ENCODE assay signal across 23 cellular contexts in the genomic region with DNA sequence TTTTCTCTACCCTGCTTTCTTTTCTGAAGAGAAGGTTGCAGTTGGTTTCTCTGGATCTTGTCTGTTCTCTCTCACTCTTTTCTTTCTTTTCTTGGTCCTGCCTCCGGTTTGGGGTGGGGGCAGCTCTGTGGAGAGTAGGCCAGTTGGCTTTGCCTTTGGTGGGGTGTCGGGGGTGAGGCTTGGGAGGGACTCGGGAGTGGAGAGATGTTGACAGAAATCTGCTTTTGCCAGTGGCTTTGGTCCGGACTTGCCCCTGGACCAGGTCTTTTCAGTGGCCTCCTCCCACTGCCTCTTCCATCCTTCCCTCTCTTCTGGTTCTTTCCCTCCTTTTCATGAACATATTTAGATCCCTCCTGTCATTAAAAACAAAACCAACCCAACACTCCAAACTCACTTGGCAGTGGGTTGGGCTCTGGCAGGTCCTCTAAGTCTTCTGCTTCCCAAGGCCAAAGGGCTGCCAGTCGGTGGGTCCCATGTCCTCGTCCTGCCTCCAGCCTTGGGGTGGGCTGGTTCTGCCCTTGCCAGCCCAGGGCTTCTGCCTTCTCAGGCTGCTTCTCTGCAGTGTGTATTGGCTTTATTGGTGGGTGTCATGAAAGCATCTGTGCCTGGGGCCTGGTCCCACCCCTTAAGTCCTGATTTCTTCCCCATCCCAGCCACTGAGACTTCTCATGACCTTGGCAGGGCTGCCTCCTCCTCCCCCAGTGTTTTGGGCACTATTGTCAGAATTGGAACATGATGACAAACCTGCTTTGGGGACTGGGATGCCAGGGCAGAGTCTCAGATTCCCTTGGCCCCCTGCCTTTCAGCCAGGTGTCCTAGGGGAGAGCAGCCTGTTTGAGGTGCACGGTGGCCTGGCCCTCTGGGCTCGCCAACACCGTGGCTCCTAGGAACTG. TPM values are rescaled to one million over a fixed set of nuclear protein-coding genes. Genes with fewer than 3 reads are reported as not detected.
DNase-seq lines count a peak whose midpoint lies in the region; ATAC-seq and TF ChIP-seq lines count a peak whose summit lies in the region.
"Had no signal": no experiment of that assay in that cellular context is flagged by ENCODE, and none has a peak within 500 bp of the region (broad histone marks: within the 10 kb centered on the region; RNA-seq: fewer than 3 reads in every experiment).

No MANE protein-coding gene starts in this region.

- H3K79me2 ChIP-seq in mesendoderm (ENCODE audit: control insufficient read depth, insufficient read depth, low read length): no peaks in the 10 kb centered on the region

- ATAC-seq in right cardiac atrium: no peak
- no peak for ATAC-seq in WTC11
- ATAC-seq: CD8-positive, alpha-beta T cell; left lung had no signal

- TF ChIP-seq POLR2A in uterus (IDR thresholded peaks at IDR 0.05): no peak

- H3K4me3 ChIP-seq in right atrium auricular region (no peak overlapping the region), right cardiac atrium (ENCODE audit: low read length) (no peak overlapping the region), mesendoderm (ENCODE audit: low read length) (no peak overlapping the region), uterus (no peak overlapping the region)
- H3K4me3 ChIP-seq: left lung had no signal

- H3K27me3 ChIP-seq in right atrium auricular region: no peaks in the 10 kb centered on the region
- H3K27me3 ChIP-seq in right cardiac atrium (ENCODE audit: control insufficient read depth, insufficient read depth): no peaks in the 10 kb centered on the region
- no peaks in the 10 kb centered on the region for H3K27me3 ChIP-seq in mesendoderm (ENCODE audit: insufficient read depth, low read length, poor library complexity)
- H3K27me3 ChIP-seq in uterus: no peaks in the 10 kb centered on the region
- H3K27me3 ChIP-seq: left lung had no signal

- no peaks in the 10 kb centered on the region for H3K36me3 Mint-ChIP-seq in WTC11
- H3K36me3 Mint-ChIP-seq: CD8-positive, alpha-beta T cell had no signal

- H3K79me1 ChIP-seq in mesendoderm (ENCODE audit: low read length): peaks cover 1% of the 10 kb centered on the region

- intact Hi-C loops in right cardiac atrium (cut with DNase I): no loop called here
- intact Hi-C loops in uterus (cut with DNase I; ENCODE audit: low total_unique reads): no loop called here

- TF ChIP-seq CTCF in right atrium auricular region (IDR thresholded peaks at IDR 0.05): no peak
- TF ChIP-seq CTCF in WTC11 (IDR thresholded peaks at IDR 0.05): no peak
- no peak for TF ChIP-seq CTCF in uterus (IDR thresholded peaks at IDR 0.05)

- no peaks in the 10 kb centered on the region for H3K36me3 ChIP-seq in right atrium auricular region
- no peaks in the 10 kb centered on the region for H3K36me3 ChIP-seq in mesendoderm (ENCODE audit: control insufficient read depth, insufficient read depth, low read length)
- H3K36me3 ChIP-seq in uterus: no peaks in the 10 kb centered on the region
- H3K36me3 ChIP-seq: left lung had no signal

- no peak overlapping the region for H3K4me3 Mint-ChIP-seq in WTC11
- H3K4me3 Mint-ChIP-seq: CD8-positive, alpha-beta T cell; neural crest cell had no signal

- no peak overlapping the region for H2BK15ac ChIP-seq in mesendoderm (replicated peaks; ENCODE audit: low read depth)

- no peak overlapping the region for H3K4ac ChIP-seq in mesendoderm (ENCODE audit: low read depth, low read length)

- H2BK5ac ChIP-seq in mesendoderm (ENCODE audit: low read length): no peak overlapping the region

- peak; percentile 26 for DNase-seq in right atrium auricular region (ENCODE audit: low spot score)
- no peak for DNase-seq in right cardiac atrium
- DNase-seq in WTC11 (ENCODE audit: low spot score): no peak
- no peak for DNase-seq in mesendoderm
- DNase-seq in uterus: no peak
- no peak for DNase-seq in DMS114 treated with DMSO at 0.1 percent for 48 hours (lab: John Stamatoyannopoulos, UW; ENCODE audit: unreplicated experiment)
- no peak for DNase-seq in NCI-H1417 treated with DMSO at 0.1 percent for 48 hours (lab: John Stamatoyannopoulos, UW)
- no peak for DNase-seq in OCI-M1 (lab: John Stamatoyannopoulos, UW)
- DNase-seq: ACHN; activated CD4-positive, alpha-beta T cell treated with anti-CD3 and anti-CD28 coated beads for 1 hour; activated gamma-delta T cell treated with Interleukin-2 at 50 U/mL for 16 hours; amniotic stem cell; HCEC 1CT; Kasumi-1; left lung; NCI-H1048; NCI-H1930; small intestine; stimulated activated CD4-positive, alpha-beta T cell treated with anti-CD3 and anti-CD28 coated beads, Interleukin-4, amount 100 ng/mL, for 1 hour had no signal

- H3K4me2 ChIP-seq in mesendoderm (ENCODE audit: low read length): no peak overlapping the region

- peaks cover 24% of the 10 kb centered on the region for H3K4me1 Mint-ChIP-seq in WTC11

- H3K56ac ChIP-seq in mesendoderm (ENCODE audit: low read length): peak overlapping the region; percentile 7

- no peak overlapping the region for H3K9ac ChIP-seq in mesendoderm (ENCODE audit: low read length)

- POLR2A ChIA-PET in WTC11 (lab: Charles Lee): no interaction called here

- no peak overlapping the region for H4K8ac ChIP-seq in mesendoderm (ENCODE audit: low read depth, low read length)

- no peak overlapping the region for H4K5ac ChIP-seq in mesendoderm (ENCODE audit: low read length)

- H3K4me1 ChIP-seq in right atrium auricular region (peaks cover 0 to 17% of the 10 kb centered on the region in 2 donors), right cardiac atrium (ENCODE audit: control insufficient read depth, insufficient read depth, low read length) (peaks cover 12% of the 10 kb centered on the region), mesendoderm (ENCODE audit: control insufficient read depth, low read depth, low read length) (peaks cover 4% of the 10 kb centered on the region), uterus (peaks cover 0 to 5% of the 10 kb centered on the region in 2 donors)

- WGBS in right cardiac atrium: 96% methylated on average over 9 of the region's 9 CpGs
- no CpG with 5 or more reads among the region's 9 CpGs for WGBS in mesendoderm (ENCODE audit: extremely low coverage, insufficient coverage, low lambda C conversion rate)

- no peak overlapping the region for H2BK120ac ChIP-seq in mesendoderm (ENCODE audit: low read depth, low read length)

- no peak overlapping the region for H2AK5ac ChIP-seq in mesendoderm (ENCODE audit: low read length)

- no peak overlapping the region for H3K27ac Mint-ChIP-seq in WTC11
- H3K27ac Mint-ChIP-seq: CD8-positive, alpha-beta T cell had no signal

- no peaks in the 10 kb centered on the region for H3K9me3 Mint-ChIP-seq in WTC11
- H3K9me3 Mint-ChIP-seq: CD8-positive, alpha-beta T cell; neural crest cell had no signal

- H3K27me3 Mint-ChIP-seq in WTC11 (ENCODE audit: low read depth): no peaks in the 10 kb centered on the region

- CTCF ChIA-PET in WTC11 (lab: Charles Lee): no interaction called here

- no peak overlapping the region for H3K18ac ChIP-seq in mesendoderm (ENCODE audit: low read length)

- H3K9me3 ChIP-seq in right atrium auricular region (no peaks in the 10 kb centered on the region), right cardiac atrium (ENCODE audit: control insufficient read depth, low read length) (no peaks in the 10 kb centered on the region), uterus (no peaks in the 10 kb centered on the region)
- H3K9me3 ChIP-seq: left lung had no signal

- no peak overlapping the region for H3K23ac ChIP-seq in mesendoderm (ENCODE audit: low read length)

- H3K27ac ChIP-seq in right atrium auricular region (no peak overlapping the region), right cardiac atrium (ENCODE audit: low read length) (no peak overlapping the region), mesendoderm (ENCODE audit: low read depth, low read length) (no peak overlapping the region), uterus (peak overlapping the region; percentile 54 to 67)
- H3K27ac ChIP-seq: epithelial cell of prostate, left lung, RWPE1 had no signal

TF ChIP-seq in WTC11, 78 proteins besides CTCF, POLR2A, EP300 and RAD21 (continues in another document):
- TF ChIP-seq, protein P1, sequence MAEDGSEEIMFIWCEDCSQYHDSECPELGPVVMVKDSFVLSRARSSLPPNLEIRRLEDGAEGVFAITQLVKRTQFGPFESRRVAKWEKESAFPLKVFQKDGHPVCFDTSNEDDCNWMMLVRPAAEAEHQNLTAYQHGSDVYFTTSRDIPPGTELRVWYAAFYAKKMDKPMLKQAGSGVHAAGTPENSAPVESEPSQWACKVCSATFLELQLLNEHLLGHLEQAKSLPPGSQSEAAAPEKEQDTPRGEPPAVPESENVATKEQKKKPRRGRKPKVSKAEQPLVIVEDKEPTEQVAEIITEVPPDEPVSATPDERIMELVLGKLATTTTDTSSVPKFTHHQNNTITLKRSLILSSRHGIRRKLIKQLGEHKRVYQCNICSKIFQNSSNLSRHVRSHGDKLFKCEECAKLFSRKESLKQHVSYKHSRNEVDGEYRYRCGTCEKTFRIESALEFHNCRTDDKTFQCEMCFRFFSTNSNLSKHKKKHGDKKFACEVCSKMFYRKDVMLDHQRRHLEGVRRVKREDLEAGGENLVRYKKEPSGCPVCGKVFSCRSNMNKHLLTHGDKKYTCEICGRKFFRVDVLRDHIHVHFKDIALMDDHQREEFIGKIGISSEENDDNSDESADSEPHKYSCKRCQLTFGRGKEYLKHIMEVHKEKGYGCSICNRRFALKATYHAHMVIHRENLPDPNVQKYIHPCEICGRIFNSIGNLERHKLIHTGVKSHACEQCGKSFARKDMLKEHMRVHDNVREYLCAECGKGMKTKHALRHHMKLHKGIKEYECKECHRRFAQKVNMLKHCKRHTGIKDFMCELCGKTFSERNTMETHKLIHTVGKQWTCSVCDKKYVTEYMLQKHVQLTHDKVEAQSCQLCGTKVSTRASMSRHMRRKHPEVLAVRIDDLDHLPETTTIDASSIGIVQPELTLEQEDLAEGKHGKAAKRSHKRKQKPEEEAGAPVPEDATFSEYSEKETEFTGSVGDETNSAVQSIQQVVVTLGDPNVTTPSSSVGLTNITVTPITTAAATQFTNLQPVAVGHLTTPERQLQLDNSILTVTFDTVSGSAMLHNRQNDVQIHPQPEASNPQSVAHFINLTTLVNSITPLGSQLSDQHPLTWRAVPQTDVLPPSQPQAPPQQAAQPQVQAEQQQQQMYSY (CRISPR knock-in tag; IDR thresholded peaks at IDR 0.05): peak; percentile 38; the same call in 1 of the 2 replicates

RNA-seq across cellular contexts. Expression of a gene that starts 16.9 kb away (rescaled TPM):
- total RNA-seq in right atrium auricular region (1 to 10 TPM; 1.2 to 4.7 TPM), right cardiac atrium (1 to 10 TPM; 2.2 to 2.7 (median 2.4) TPM), WTC11 (2021) (5.4 to 9.2 TPM (median 5.9 TPM) in 3 replicates), uterus (10 to 100 TPM in 1 of 4 donors, 1 to 10 TPM in 3; 2.1 to 24.1 (median 7.6) TPM)
- 1.3 TPM for polyA plus RNA-seq in right cardiac atrium
- 4.1 TPM for polyA plus RNA-seq in mesendoderm (2013, experiment 1 of 2)
- polyA plus RNA-seq in mesendoderm (2013, experiment 2 of 2): 4.1 TPM

Comparison
In these comparisons a context has a peak if more than half of its experiments do, and no peak if none do; other contexts are left out.
1. H3K27ac ChIP-seq: peak in uterus (2 of 2); none in right atrium auricular region (0 of 2), right cardiac atrium (single experiment) and mesendoderm (single experiment).